1 cellular context compared by ENCODE assay signal in genomic region chr17:1730345-1731193, GRCh38.
TF ChIP-seq lines count a peak whose summit lies in the region.

No MANE protein-coding gene starts in this region.

TF ChIP-seq in K562, 482 proteins besides CTCF, POLR2A, EP300 and RAD21 (continued from another document and continues in another):
- TF ChIP-seq CUX1 (CRISPR knock-in tag; IDR thresholded peaks at IDR 0.05): 0 out of 2 replicates have a peak, but pooled peaks have one; percentile 10
- no peak for TF ChIP-seq RUNX1 (IDR thresholded peaks at IDR 0.05; ENCODE audit: low read depth)
- TF ChIP-seq ZNF699 (CRISPR knock-in tag; IDR thresholded peaks at IDR 0.05; ENCODE audit: insufficient replicate concordance): no peak
- TF ChIP-seq ETV5 (CRISPR knock-in tag; IDR thresholded peaks at IDR 0.05; ENCODE audit: low read depth): peak; percentile 74
- TF ChIP-seq ZNF133 (CRISPR knock-in tag; IDR thresholded peaks at IDR 0.05): peak; percentile 51; the same call in 1 of the 2 replicates
- TF ChIP-seq XRCC5 (IDR thresholded peaks at IDR 0.05; ENCODE audit: low read depth, low read length): 0 out of 2 replicates have a peak, but pooled peaks have one; percentile 16
- no peak for TF ChIP-seq MCM3 (IDR thresholded peaks at IDR 0.05)
- TF ChIP-seq U2AF1 (optimal IDR thresholded peaks at IDR 0.05; ENCODE audit: low read depth, low read length): no peak
- peak; percentile 60; the same call in 1 of the 2 replicates for TF ChIP-seq ELF1 (tag; IDR thresholded peaks at IDR 0.05)
- TF ChIP-seq SAFB2 (IDR thresholded peaks at IDR 0.05; ENCODE audit: borderline replicate concordance, low read depth, low read length, severe bottlenecking): no peak
- no peak for TF ChIP-seq MEF2A (IDR thresholded peaks at IDR 0.05; ENCODE audit: control insufficient read depth, low read depth, low read length)
- no peak; the same call in 1 of the 2 replicates for TF ChIP-seq ATF3 (IDR thresholded peaks at IDR 0.05)
- no peak for TF ChIP-seq ATF3 (CRISPR knock-in tag; conservative IDR thresholded peaks at IDR 0.05)
- no peak for TF ChIP-seq HDAC3 (IDR thresholded peaks at IDR 0.05; ENCODE audit: borderline replicate concordance, partially characterized antibody)
- 0 out of 2 replicates have a peak, but pooled peaks have one; percentile 22 for TF ChIP-seq E2F4 (CRISPR knock-in tag; IDR thresholded peaks at IDR 0.05; ENCODE audit: low read depth)
- TF ChIP-seq LCOR (CRISPR knock-in tag; IDR thresholded peaks at IDR 0.05): peak; percentile 43; the same call in 1 of the 2 replicates
- TF ChIP-seq TARDBP (IDR thresholded peaks at IDR 0.05): no peak
- peak; percentile 71; the same call in 1 of the 2 replicates for TF ChIP-seq GABPB1 (CRISPR knock-in tag; IDR thresholded peaks at IDR 0.05)
- no peak for TF ChIP-seq SIRT6 (IDR thresholded peaks at IDR 0.05; ENCODE audit: low read depth, low read length)
- TF ChIP-seq RBM15 (IDR thresholded peaks at IDR 0.05; ENCODE audit: insufficient read depth, low read length): no peak
- no peak for TF ChIP-seq DDX20 (tag; IDR thresholded peaks at IDR 0.05; ENCODE audit: low read depth)
- TF ChIP-seq ZNF436 (CRISPR knock-in tag; IDR thresholded peaks at IDR 0.05): no peak
- no peak for TF ChIP-seq GATAD2A (IDR thresholded peaks at IDR 0.05)
- no peak for TF ChIP-seq ZNF121 (CRISPR knock-in tag; conservative IDR thresholded peaks at IDR 0.05)
- TF ChIP-seq FOXO4 (CRISPR knock-in tag; IDR thresholded peaks at IDR 0.05): no peak
- TF ChIP-seq USF1 (CRISPR knock-in tag; IDR thresholded peaks at IDR 0.05): peak; percentile 87
- TF ChIP-seq ZNF3 (CRISPR knock-in tag; IDR thresholded peaks at IDR 0.05): no peak
- no peak for TF ChIP-seq HMG20A (CRISPR knock-in tag; conservative IDR thresholded peaks at IDR 0.05)
- peak; percentile 95 for TF ChIP-seq ZNF592 (IDR thresholded peaks at IDR 0.05)
- no peak for TF ChIP-seq MED1 (CRISPR knock-in tag; IDR thresholded peaks at IDR 0.05; ENCODE audit: borderline replicate concordance)
- TF ChIP-seq ZNF146 (CRISPR knock-in tag; IDR thresholded peaks at IDR 0.05; ENCODE audit: unreplicated experiment): no peak
- TF ChIP-seq NCOA6 (IDR thresholded peaks at IDR 0.05): no peak
- TF ChIP-seq TAF15 (IDR thresholded peaks at IDR 0.05; ENCODE audit: low read depth, low read length): no peak
- TF ChIP-seq CSDE1 (IDR thresholded peaks at IDR 0.05): no peak
- TF ChIP-seq ZNF740 (CRISPR knock-in tag; IDR thresholded peaks at IDR 0.05): peak; percentile 52; the same call in 1 of the 2 replicates
- TF ChIP-seq ZNF740 (tag; IDR thresholded peaks at IDR 0.05): no peak
- no peak for TF ChIP-seq HCFC1 (IDR thresholded peaks at IDR 0.05; ENCODE audit: low read depth, low read length)
- no peak for TF ChIP-seq MCM2 (IDR thresholded peaks at IDR 0.05; ENCODE audit: low read depth)
- TF ChIP-seq ZNF277 (CRISPR knock-in tag; IDR thresholded peaks at IDR 0.05; ENCODE audit: borderline replicate concordance): no peak
- no peak for TF ChIP-seq SMARCE1 (IDR thresholded peaks at IDR 0.05)
- peak; percentile 55 for TF ChIP-seq SP1 (CRISPR knock-in tag; IDR thresholded peaks at IDR 0.05)
- TF ChIP-seq ZNF644 (tag; IDR thresholded peaks at IDR 0.05; ENCODE audit: low read depth): no peak
- no peak for TF ChIP-seq NR4A1 (CRISPR knock-in tag; IDR thresholded peaks at IDR 0.05)
- TF ChIP-seq NR4A1 (tag; IDR thresholded peaks at IDR 0.05): peak; percentile 84
- no peak for TF ChIP-seq SETDB1 (IDR thresholded peaks at IDR 0.05; ENCODE audit: low read length)
- TF ChIP-seq ZNF398 (CRISPR knock-in tag; IDR thresholded peaks at IDR 0.05): no peak
- no peak for TF ChIP-seq SMAD2 (IDR thresholded peaks at IDR 0.05; ENCODE audit: low read depth, low read length)
- TF ChIP-seq ZNF12 (CRISPR knock-in tag; IDR thresholded peaks at IDR 0.05): no peak
- TF ChIP-seq FOXJ3 (CRISPR knock-in tag; IDR thresholded peaks at IDR 0.05): no peak
- peak; percentile 91 to 95 for TF ChIP-seq MNT (conservative IDR thresholded peaks at IDR 0.05)
